ENCODE assay signal across 1 cellular context in genomic region chr4:879730-880079, GRCh38.
TF ChIP-seq lines count a peak whose summit lies in the region.

No MANE protein-coding gene starts in this region.

TF ChIP-seq in WTC11, 78 proteins besides CTCF, POLR2A, EP300 and RAD21 (continued from another document):
- no peak for TF ChIP-seq ZNF281 (CRISPR knock-in tag; IDR thresholded peaks at IDR 0.05)
